17 cellular contexts compared by ENCODE assay signal in genomic region chr1:24970926-24971530, GRCh38. TPM values are rescaled to one million over a fixed set of nuclear protein-coding genes. Genes with fewer than 3 reads are reported as not detected.
DNase-seq lines count a peak whose midpoint lies in the region; ATAC-seq, FAIRE-seq and TF ChIP-seq lines count a peak whose summit lies in the region.
"Had no signal": no experiment of that assay in that cellular context is flagged by ENCODE, and none has a peak within 500 bp of the region (broad histone marks: within the 10 kb centered on the region; RNA-seq: fewer than 3 reads in every experiment).

No MANE protein-coding gene starts in this region.

- H3K4me1 Mint-ChIP-seq in activated naive CD4-positive, alpha-beta T cell treated with anti-CD3 and anti-CD28 coated beads, Interleukin-2, amount 10 ng/mL, durations not matched to agents 7 days and 5 days = peaks cover 85% of the 10 kb centered on the region
- peaks cover 31% of the 10 kb centered on the region for H3K4me1 Mint-ChIP-seq in chondrocyte (ENCODE audit: low read depth)
- H3K4me1 Mint-ChIP-seq in stimulated activated naive CD8-positive, alpha-beta T cell treated with anti-CD3 and anti-CD28 coated beads, Interleukin-15, amount 100 ng/mL, for 72 hours = peaks cover 84% of the 10 kb centered on the region

- H3K4me3 Mint-ChIP-seq in activated naive CD4-positive, alpha-beta T cell treated with anti-CD3 and anti-CD28 coated beads, Interleukin-2, amount 10 ng/mL, durations not matched to agents 7 days and 5 days = peak overlapping the region; percentile 26
- H3K4me3 Mint-ChIP-seq in chondrocyte (ENCODE audit: unreplicated experiment) = no peak overlapping the region
- H3K4me3 Mint-ChIP-seq in stimulated activated naive CD8-positive, alpha-beta T cell treated with anti-CD3 and anti-CD28 coated beads, Interleukin-15, amount 100 ng/mL, for 72 hours = peak overlapping the region; percentile 75 to 87

- H3K36me3 Mint-ChIP-seq in activated naive CD4-positive, alpha-beta T cell treated with anti-CD3 and anti-CD28 coated beads, Interleukin-2, amount 10 ng/mL, durations not matched to agents 7 days and 5 days = peaks cover 20% of the 10 kb centered on the region
- peaks cover 12% of the 10 kb centered on the region for H3K36me3 Mint-ChIP-seq in chondrocyte (ENCODE audit: low read depth)

- FAIRE-seq in GM19239 (lab: Jason Lieb, UNC) = no peak
- FAIRE-seq: pancreas had no signal

- H3K27ac ChIP-seq in caudate nucleus (ENCODE audit: low read depth, low read length) = no peak overlapping the region
- H3K27ac ChIP-seq: cardiac muscle cell, epithelial cell of prostate, heart left ventricle, pancreas, Peyer's patch, vagina had no signal

- no peak for DNase-seq in activated naive CD4-positive, alpha-beta T cell treated with anti-CD3 and anti-CD28 coated beads, Interleukin-2, amount 10 ng/mL, durations not matched to agents 7 days and 5 days
- no peak for DNase-seq in activated naive CD4-positive, alpha-beta T cell (lab: John Stamatoyannopoulos, UW)
- peak; percentile 14 for DNase-seq in SW480 (ENCODE audit: low spot score)
- DNase-seq in chondrocyte (ENCODE audit: low spot score) = no peak
- peak in 1 of 2 donors; percentile 49 for DNase-seq in stimulated activated naive CD8-positive, alpha-beta T cell treated with anti-CD3 and anti-CD28 coated beads, Interleukin-15, amount 100 ng/mL, for 72 hours
- no peak for DNase-seq in GM19239 (ENCODE audit: insufficient read length, low spot score)
- DNase-seq in caudate nucleus (lab: John Stamatoyannopoulos, UW) = no peak
- DNase-seq: DMS79 treated with DMSO at 0.1 percent for 48 hours, NCI-H446 treated with DMSO at 0.1 percent for 48 hours, Peyer's patch, T1000 had no signal

- H3K27ac Mint-ChIP-seq in activated naive CD4-positive, alpha-beta T cell treated with anti-CD3 and anti-CD28 coated beads, Interleukin-2, amount 10 ng/mL, durations not matched to agents 7 days and 5 days = peak overlapping the region; percentile 50
- H3K27ac Mint-ChIP-seq in chondrocyte (ENCODE audit: unreplicated experiment) = peak overlapping the region; percentile 59
- H3K27ac Mint-ChIP-seq in stimulated activated naive CD8-positive, alpha-beta T cell treated with anti-CD3 and anti-CD28 coated beads, Interleukin-15, amount 100 ng/mL, for 72 hours = peak overlapping the region; percentile 82 to 86

- no peak for ATAC-seq in stimulated activated naive CD8-positive, alpha-beta T cell treated with anti-CD3 and anti-CD28 coated beads, Interleukin-15, amount 100 ng/mL, for 72 hours
- no peak for ATAC-seq in HG03280 (IDR thresholded peaks at IDR 0.05; ENCODE audit: unreplicated experiment)

- peaks cover 19% of the 10 kb centered on the region for H3K9me3 Mint-ChIP-seq in activated naive CD4-positive, alpha-beta T cell treated with anti-CD3 and anti-CD28 coated beads, Interleukin-2, amount 10 ng/mL, durations not matched to agents 7 days and 5 days
- peaks cover 19% of the 10 kb centered on the region for H3K9me3 Mint-ChIP-seq in chondrocyte (ENCODE audit: low read depth)
- H3K9me3 Mint-ChIP-seq in stimulated activated naive CD8-positive, alpha-beta T cell treated with anti-CD3 and anti-CD28 coated beads, Interleukin-15, amount 100 ng/mL, for 72 hours = peaks cover 20 to 21% of the 10 kb centered on the region in 2 donors

- CTCF ChIA-PET in activated naive CD4-positive, alpha-beta T cell treated with anti-CD3 and anti-CD28 coated beads, Interleukin-2, amount 10 ng/mL, durations not matched to agents 7 days and 5 days (lab: Charles Lee) = interaction anchor here (0.7 to 1.5 kb wide), 4 partner anchors 11 to 66 kb away, joined by 3 to 7 read pairs (median 3); no protein-coding TSS in a partner anchor

- no peaks in the 10 kb centered on the region for H3K27me3 Mint-ChIP-seq in activated naive CD4-positive, alpha-beta T cell treated with anti-CD3 and anti-CD28 coated beads, Interleukin-2, amount 10 ng/mL, durations not matched to agents 7 days and 5 days
- no peaks in the 10 kb centered on the region for H3K27me3 Mint-ChIP-seq in chondrocyte (ENCODE audit: low read depth)
- no peaks in the 10 kb centered on the region for H3K27me3 Mint-ChIP-seq in stimulated activated naive CD8-positive, alpha-beta T cell treated with anti-CD3 and anti-CD28 coated beads, Interleukin-15, amount 100 ng/mL, for 72 hours

- no peak for TF ChIP-seq CTCF in chondrocyte (IDR thresholded peaks at IDR 0.05)

RNA-seq across cellular contexts. Expression of gene RUNX3, which starts 41.0 kb away (rescaled TPM):
- 1.8 to 2.9 TPM in 2 of 3 replicates, not detected in the other for total RNA-seq in chondrocyte
- total RNA-seq: cardiac muscle cell had no signal
